In the genomic region with DNA sequence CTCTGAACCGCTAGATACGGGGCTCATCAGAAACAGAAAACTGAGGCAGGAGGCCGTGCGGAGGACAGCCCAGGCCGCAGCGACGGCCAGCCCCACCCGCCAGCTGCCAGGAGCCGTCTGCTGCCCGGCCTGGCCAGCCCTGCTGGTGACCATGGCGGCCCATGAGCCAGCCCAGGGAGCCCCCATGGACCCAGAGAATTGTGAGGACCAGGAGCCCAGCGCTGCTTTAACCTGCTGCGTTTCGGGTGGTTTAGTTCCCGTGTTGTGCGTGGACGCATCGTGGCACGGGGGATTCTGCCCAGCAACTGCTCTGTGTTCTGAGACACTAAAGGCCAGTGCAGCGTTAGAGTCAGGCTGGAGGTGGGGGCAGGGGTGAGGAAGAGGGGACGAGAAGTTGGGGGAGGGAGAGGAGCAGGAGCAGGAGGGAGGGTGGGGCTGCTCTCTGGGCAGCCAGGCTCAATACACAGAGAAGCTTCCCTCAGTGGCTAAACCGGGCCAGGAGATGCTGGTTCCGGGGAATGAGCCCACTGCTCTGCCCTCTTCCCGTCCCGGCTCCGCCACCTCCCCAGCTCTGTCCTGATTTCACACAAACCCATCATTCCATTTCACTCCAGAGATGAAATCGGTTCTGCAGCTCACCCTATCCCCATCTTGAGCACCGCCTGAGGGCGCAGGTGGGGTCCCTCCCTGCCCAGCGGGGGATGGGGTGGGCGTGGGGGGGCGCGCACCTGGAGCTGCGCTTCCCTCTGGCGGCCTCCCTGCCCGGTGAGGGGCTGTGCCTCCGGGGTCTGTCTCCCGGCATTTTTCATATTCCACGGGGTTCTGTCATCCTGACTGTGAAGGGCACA, we compare ENCODE assay signal across 1 cellular context.
TF ChIP-seq lines count a peak whose summit lies in the region.

No MANE protein-coding gene starts in this region.

TF ChIP-seq in endothelial cell of umbilical vein, 7 proteins besides CTCF, POLR2A, EP300 and RAD21:
- no peak for TF ChIP-seq MYC (IDR thresholded peaks at IDR 0.05; ENCODE audit: low read depth, low read length)
- TF ChIP-seq JUN (IDR thresholded peaks at IDR 0.05; ENCODE audit: borderline replicate concordance, insufficient read depth, insufficient read length, low read depth) = no peak
- no peak for TF ChIP-seq GATA2 (IDR thresholded peaks at IDR 0.05; ENCODE audit: insufficient read depth, insufficient read length, low read depth, low read length)
- TF ChIP-seq EZH2 (IDR thresholded peaks at IDR 0.05; ENCODE audit: borderline replicate concordance, low read depth, low read length, severe bottlenecking) = no peak
- TF ChIP-seq, protein P1, sequence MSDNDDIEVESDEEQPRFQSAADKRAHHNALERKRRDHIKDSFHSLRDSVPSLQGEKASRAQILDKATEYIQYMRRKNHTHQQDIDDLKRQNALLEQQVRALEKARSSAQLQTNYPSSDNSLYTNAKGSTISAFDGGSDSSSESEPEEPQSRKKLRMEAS (IDR thresholded peaks at IDR 0.05; ENCODE audit: insufficient read depth, insufficient read length) = no peak
- no peak for TF ChIP-seq FOS (IDR thresholded peaks at IDR 0.05; ENCODE audit: borderline replicate concordance, insufficient read depth, low read length)
